In the genomic region with DNA sequence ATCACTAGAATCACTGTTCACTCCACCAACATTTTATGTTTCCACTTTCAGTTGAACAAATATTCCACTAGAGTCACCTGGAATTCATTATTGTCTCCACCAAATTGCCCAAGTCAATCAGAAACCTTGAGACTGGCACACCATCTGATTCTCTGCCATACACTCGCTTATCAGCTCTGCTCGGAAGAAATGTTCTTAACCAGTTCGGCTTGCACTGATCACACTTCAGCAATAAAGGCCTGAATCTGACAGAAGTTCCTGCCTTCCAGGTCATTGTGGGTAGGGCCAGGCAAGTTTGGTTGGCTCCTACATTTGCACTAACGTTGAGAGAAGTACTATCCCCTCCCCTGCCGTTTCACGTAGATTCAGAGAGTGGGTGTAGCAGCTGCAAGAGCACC, we compare ENCODE assay signal across 8 cellular contexts. TPM values are rescaled to one million over a fixed set of nuclear protein-coding genes. Genes with fewer than 3 reads are reported as not detected.
DNase-seq lines count a peak whose midpoint lies in the region; ATAC-seq and TF ChIP-seq lines count a peak whose summit lies in the region.

No MANE protein-coding gene starts in this region.

- H3K9ac ChIP-seq in endocrine pancreas (ENCODE audit: control insufficient read depth, insufficient read depth, low read length): peak overlapping the region; percentile 95
- peak overlapping the region; percentile 90 for H3K9ac ChIP-seq in neuronal stem cell (ENCODE audit: low read depth, low read length, poor library complexity)

- CTCF ChIA-PET in CD4-positive, alpha-beta memory T cell (lab: Charles Lee; ENCODE audit: partially characterized antibody): interaction anchor here (1.4 to 1.5 kb wide), 2 partner anchors 148 to 151 kb away, joined by 3 to 4 read pairs; no protein-coding TSS in a partner anchor

- peaks cover 14% of the 10 kb centered on the region for H3K36me3 ChIP-seq in CD4-positive, alpha-beta memory T cell (ENCODE audit: insufficient read depth, low read length)
- H3K36me3 ChIP-seq in endocrine pancreas (ENCODE audit: control insufficient read depth, insufficient read depth, low read length) (no peaks in the 10 kb centered on the region), neuronal stem cell (replicated peaks in 1 of 2; ENCODE audit: control insufficient read depth in 2 of 2, insufficient read depth in 2 of 2, low read length in 2 of 2) (peaks cover 2 to 24% of the 10 kb centered on the region in 2 donors)

- peaks cover 0 to 2% (median 0%) of the 10 kb centered on the region in 8 donors for H3K9me3 Mint-ChIP-seq in CD4-positive, alpha-beta memory T cell

- no CpG with 5 or more reads among the region's 6 CpGs for WGBS in neuronal stem cell (ENCODE audit: extremely low coverage in 2 of 2, insufficient read length in 2 of 2, insufficient replicate concordance in 1 of 2), 2 donors

- no peak overlapping the region for H2BK5ac ChIP-seq in neuronal stem cell (ENCODE audit: low read length)

- H3K9me3 ChIP-seq in CD4-positive, alpha-beta memory T cell (ENCODE audit: control insufficient read depth in 1 of 2, low read length in 2 of 2): no peaks in the 10 kb centered on the region
- H3K9me3 ChIP-seq in endocrine pancreas (ENCODE audit: control insufficient read depth, low read length) (no peaks in the 10 kb centered on the region), neuronal stem cell (replicated peaks in 1 of 2; ENCODE audit: control insufficient read depth in 2 of 2, insufficient read depth in 1 of 2, low read depth in 1 of 2, low read length in 2 of 2) (no peaks in the 10 kb centered on the region)

- TF ChIP-seq POLR2A in NB4 (IDR thresholded peaks at IDR 0.05; ENCODE audit: extremely low read depth, insufficient read length): no peak

- no peak for ATAC-seq in HG03565 (IDR thresholded peaks at IDR 0.05; ENCODE audit: unreplicated experiment)
- no peak for ATAC-seq in HG02840 (IDR thresholded peaks at IDR 0.05; ENCODE audit: low FRiP score, unreplicated experiment)
- ATAC-seq in GM21529 (IDR thresholded peaks at IDR 0.05; ENCODE audit: unreplicated experiment): no peak

- H3K4ac ChIP-seq in neuronal stem cell (ENCODE audit: low read length): no peak overlapping the region

- no peaks in the 10 kb centered on the region for H3K27me3 ChIP-seq in CD4-positive, alpha-beta memory T cell (ENCODE audit: insufficient read depth, low read length)
- H3K27me3 ChIP-seq in endocrine pancreas (ENCODE audit: control insufficient read depth, insufficient read depth, low read length) (no peaks in the 10 kb centered on the region), neuronal stem cell (ENCODE audit: control insufficient read depth in 3 of 3, insufficient read depth in 3 of 3, low read depth in 1 of 3, low read length in 3 of 3) (no peaks in the 10 kb centered on the region)

- H2AFZ ChIP-seq in neuronal stem cell (ENCODE audit: low read length): peak overlapping the region; percentile 73

- intact Hi-C loops in CD4-positive, alpha-beta memory T cell (cut with micrococcal nuclease): loop anchor here (1.0 to 10.0 kb wide), 4 partner anchors 25 to 283 kb away; a partner anchor contains a TSS

- DNase-seq in CD4-positive, alpha-beta memory T cell: no peak
- DNase-seq in NB4 (ENCODE audit: low read depth) (no peak), neuronal stem cell (ENCODE audit: low spot score) (no peak), middle frontal gyrus (ENCODE audit: extremely low spot score, low spot score) (no peak)

- no peak overlapping the region for H2BK15ac ChIP-seq in neuronal stem cell (ENCODE audit: low read length)

- peaks cover 56% of the 10 kb centered on the region for H3K4me1 ChIP-seq in CD4-positive, alpha-beta memory T cell (ENCODE audit: insufficient read depth, low read length)
- H3K4me1 ChIP-seq in endocrine pancreas (ENCODE audit: control insufficient read depth, insufficient read depth, low read length) (peaks cover 25% of the 10 kb centered on the region), neuronal stem cell (ENCODE audit: control insufficient read depth in 2 of 2, insufficient read depth in 1 of 2, low read depth in 1 of 2, low read length in 2 of 2) (peaks cover 24 to 38% of the 10 kb centered on the region in 2 donors)

- peak overlapping the region; percentile 99 to 100 (median 100) for H3K4me3 Mint-ChIP-seq in CD4-positive, alpha-beta memory T cell

- no peak overlapping the region for H2BK120ac ChIP-seq in neuronal stem cell (ENCODE audit: low read depth, low read length)

- H4K91ac ChIP-seq in neuronal stem cell (ENCODE audit: low read depth, low read length, poor library complexity): no peak overlapping the region

- no peak overlapping the region for H2AK5ac ChIP-seq in neuronal stem cell (ENCODE audit: low read depth, low read length)

- H3K27ac Mint-ChIP-seq in CD4-positive, alpha-beta memory T cell: peak overlapping the region; percentile 98 to 100 (median 100)

- peaks cover 5% of the 10 kb centered on the region for H3K79me1 ChIP-seq in neuronal stem cell (ENCODE audit: low read depth, low read length)

- H3K14ac ChIP-seq in neuronal stem cell (ENCODE audit: low read length): no peak overlapping the region

- no peak overlapping the region for H3K18ac ChIP-seq in neuronal stem cell (ENCODE audit: low read length)

- H3K27ac ChIP-seq in CD4-positive, alpha-beta memory T cell (ENCODE audit: low read depth, low read length): peak overlapping the region; percentile 93
- H3K27ac ChIP-seq in neuronal stem cell (replicated peaks; ENCODE audit: low read length): peak overlapping the region; percentile 3

- peak overlapping the region; percentile 74 to 90 for H3K4me3 ChIP-seq in CD4-positive, alpha-beta memory T cell (ENCODE audit: low read length in 2 of 2)
- peak overlapping the region; percentile 81 for H3K4me3 ChIP-seq in NB4 (ENCODE audit: low read depth, low read length)
- H3K4me3 ChIP-seq in endocrine pancreas (ENCODE audit: control insufficient read depth, insufficient read depth, low read length): peak overlapping the region; percentile 88
- peak overlapping the region; percentile 90 to 97 for H3K4me3 ChIP-seq in neuronal stem cell (ENCODE audit: low read length in 2 of 2)

- H3K36me3 Mint-ChIP-seq in CD4-positive, alpha-beta memory T cell: peaks cover 14 to 46% of the 10 kb centered on the region in 2 donors

- H3K27me3 Mint-ChIP-seq in CD4-positive, alpha-beta memory T cell: no peaks in the 10 kb centered on the region

- no peak for TF ChIP-seq CTCF in NB4 (IDR thresholded peaks at IDR 0.05; ENCODE audit: low read depth, low read length)

- POLR2A ChIA-PET in CD4-positive, alpha-beta memory T cell (lab: Charles Lee; ENCODE audit: partially characterized antibody): interaction anchor here (0.7 to 4.9 kb wide), 13 partner anchors 11 to 283 kb away, joined by 3 to 71 read pairs (median 4); a partner anchor contains a TSS

- H3K23ac ChIP-seq in neuronal stem cell (ENCODE audit: low read depth, low read length, poor library complexity): no peak overlapping the region

- peaks cover 46 to 75% (median 58%) of the 10 kb centered on the region in 4 donors for H3K4me1 Mint-ChIP-seq in CD4-positive, alpha-beta memory T cell

- no peak overlapping the region for H4K8ac ChIP-seq in neuronal stem cell (ENCODE audit: low read depth, low read length)

- no peak overlapping the region for H2BK12ac ChIP-seq in neuronal stem cell (ENCODE audit: low read length)

- peak overlapping the region; percentile 79 for H3K4me2 ChIP-seq in neuronal stem cell (ENCODE audit: insufficient read depth, low read length, poor library complexity, severe bottlenecking)

RNA-seq across cellular contexts. Expression of a gene that starts 10.0 kb away (rescaled TPM):
- 100 to 1,000 TPM; 311 to 312 TPM for total RNA-seq in CD4-positive, alpha-beta memory T cell
- 1,000 to 10,000 TPM in 1 of 2 donors, 100 to 1,000 TPM in 1; 860 to 1,209 TPM for polyA plus RNA-seq in CD4-positive, alpha-beta memory T cell
- polyA plus RNA-seq in neuronal stem cell (2013, experiment 1 of 2): 202 TPM
- polyA plus RNA-seq in neuronal stem cell (2013, experiment 2 of 2): 205 TPM

RNA-seq across cellular contexts. Expression of a gene that starts 24.2 kb away (rescaled TPM):
- not detected for total RNA-seq in CD4-positive, alpha-beta memory T cell
- polyA plus RNA-seq in CD4-positive, alpha-beta memory T cell: not detected
- not detected for polyA plus RNA-seq in neuronal stem cell (2013, experiment 1 of 2)
- polyA plus RNA-seq in neuronal stem cell (2013, experiment 2 of 2): 0.24 TPM

RNA-seq across cellular contexts. Expression of a gene that starts 27.1 kb away (rescaled TPM):
- under 1 TPM; 0.19 to 0.23 TPM for total RNA-seq in CD4-positive, alpha-beta memory T cell
- polyA plus RNA-seq in CD4-positive, alpha-beta memory T cell: under 1 TPM in 1 of 2 donors, not detected in 1; 0.14 TPM
- polyA plus RNA-seq in neuronal stem cell (2013, experiment 1 of 2): not detected
- polyA plus RNA-seq in neuronal stem cell (2013, experiment 2 of 2): not detected

RNA-seq across cellular contexts. Expression of a gene that starts 38.8 kb away (rescaled TPM):
- 100 to 1,000 TPM; 180 to 189 TPM for total RNA-seq in CD4-positive, alpha-beta memory T cell
- polyA plus RNA-seq in CD4-positive, alpha-beta memory T cell: 10 to 100 TPM; 33.5 to 74.5 TPM
- 156 TPM for polyA plus RNA-seq in neuronal stem cell (2013, experiment 1 of 2)
- polyA plus RNA-seq in neuronal stem cell (2013, experiment 2 of 2): 157 TPM
